8 cellular contexts compared by ENCODE assay signal in the genomic region with DNA sequence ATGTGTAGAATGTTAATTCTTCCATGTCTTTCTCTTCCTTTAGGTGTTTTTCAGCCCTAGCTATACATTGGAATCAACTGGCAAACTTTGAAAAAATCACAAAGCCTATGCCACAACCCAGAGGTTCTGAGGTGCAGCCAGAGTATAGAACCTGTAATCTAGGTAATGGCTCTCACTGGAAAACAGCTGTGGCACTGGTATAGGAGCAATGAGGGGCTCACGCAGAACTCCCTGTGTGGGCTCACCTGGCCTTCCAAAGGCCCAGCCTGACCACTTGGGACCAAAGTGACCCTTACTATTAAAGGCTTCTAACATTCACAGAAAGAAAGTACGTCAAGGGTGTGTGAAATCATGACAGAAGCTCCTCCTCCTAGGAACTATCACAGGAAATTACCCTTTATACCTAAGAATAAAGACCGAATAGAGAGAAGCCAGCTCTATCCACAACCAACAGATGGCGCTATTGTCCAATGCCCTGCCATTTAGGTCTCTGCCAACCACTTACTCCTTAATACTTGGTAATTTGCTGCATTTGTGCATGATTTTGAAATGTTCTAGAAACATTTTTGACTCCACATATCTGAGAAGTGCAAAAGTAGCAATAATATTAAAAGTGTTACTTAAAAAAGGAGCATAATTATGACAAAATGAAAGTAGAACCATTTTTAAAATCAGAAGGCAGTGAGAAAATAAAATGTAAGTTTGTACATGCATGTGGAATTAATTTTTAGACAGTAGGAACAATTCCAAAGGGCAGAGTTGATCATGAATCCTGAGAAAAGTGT.
DNase-seq lines count a peak whose midpoint lies in the region; ATAC-seq and TF ChIP-seq lines count a peak whose summit lies in the region.

No MANE protein-coding gene starts in this region.

- peaks cover 13% of the 10 kb centered on the region for H3K27me3 Mint-ChIP-seq in progenitor cell of endocrine pancreas

- H3K4me3 Mint-ChIP-seq in progenitor cell of endocrine pancreas (ENCODE audit: low read depth) = no peak overlapping the region

- H3K9me3 Mint-ChIP-seq in progenitor cell of endocrine pancreas (ENCODE audit: low read depth) = no peaks in the 10 kb centered on the region

- H3K36me3 Mint-ChIP-seq in progenitor cell of endocrine pancreas (ENCODE audit: insufficient read depth) = no peaks in the 10 kb centered on the region

- no peak overlapping the region for H3K27ac Mint-ChIP-seq in progenitor cell of endocrine pancreas

- peak; percentile 65 for DNase-seq in activated effector memory CD4-positive, alpha-beta T cell treated with anti-CD3 and anti-CD28 coated beads, Interleukin-2, amount 50 U/mL, for 16 hours
- no peak for DNase-seq in activated effector memory CD4-positive, alpha-beta T cell treated with Interleukin-2 at 50 U/mL for 16 hours
- peak; percentile 13 for DNase-seq in NCI-H345 treated with DMSO at 0.1 percent for 48 hours (lab: John Stamatoyannopoulos, UW; ENCODE audit: unreplicated experiment)
- DNase-seq in activated CD4-positive, alpha-beta T cell treated with anti-CD3 and anti-CD28 coated beads, Interleukin-2, amount 50 U/mL, for 48 hours = peak; percentile 45 to 46
- peak; percentile 72 for DNase-seq in fibroblast of the conjunctiva (ENCODE audit: low read depth)
- peak; percentile 19 for DNase-seq in progenitor cell of endocrine pancreas (ENCODE audit: low spot score, unreplicated experiment)

- peak; percentile 81 for ATAC-seq in HG02973 (IDR thresholded peaks at IDR 0.05; ENCODE audit: unreplicated experiment)
- no peak for ATAC-seq in GM18858 (IDR thresholded peaks at IDR 0.05; ENCODE audit: unreplicated experiment)

- peaks cover 17% of the 10 kb centered on the region for H3K4me1 Mint-ChIP-seq in progenitor cell of endocrine pancreas (ENCODE audit: low read depth)

- peak; percentile 91 for TF ChIP-seq CTCF in progenitor cell of endocrine pancreas (IDR thresholded peaks at IDR 0.05; ENCODE audit: unreplicated experiment)
